14 cellular contexts compared by ENCODE assay signal in genomic region chr5:172823840-172824362, GRCh38. TPM values are rescaled to one million over a fixed set of nuclear protein-coding genes. Genes with fewer than 3 reads are reported as not detected.
DNase-seq lines count a peak whose midpoint lies in the region; ATAC-seq, FAIRE-seq and TF ChIP-seq lines count a peak whose summit lies in the region.
"Had no signal": no experiment of that assay in that cellular context is flagged by ENCODE, and none has a peak within 500 bp of the region (broad histone marks: within the 10 kb centered on the region; RNA-seq: fewer than 3 reads in every experiment).

No MANE protein-coding gene starts in this region.

- TF ChIP-seq POLR2A in H1 (IDR thresholded peaks at IDR 0.05; ENCODE audit: control extremely low read depth in 1 of 2, low read depth in 2 of 2, low read length in 2 of 2) (no peak), lower leg skin (IDR thresholded peaks at IDR 0.05) (no peak)

- H2BK5ac ChIP-seq in H1 (ENCODE audit: low read depth, low read length): no peak overlapping the region

- peaks cover 18% of the 10 kb centered on the region for H3K4me1 ChIP-seq in mammary epithelial cell (ENCODE audit: insufficient read depth, low read length)
- peaks cover 22% of the 10 kb centered on the region for H3K4me1 ChIP-seq in Panc1 (ENCODE audit: control insufficient read depth, insufficient read depth, low read length)
- H3K4me1 ChIP-seq in H1 (replicated peaks in 1 of 4; ENCODE audit: control insufficient read depth in 3 of 4, insufficient read depth in 4 of 4, low read length in 3 of 4): peaks cover 0 to 5% (median 1%) of the 10 kb centered on the region in 4 experiments; a peak in 3 of 7 replicates
- H3K4me1 ChIP-seq: HAP-1 had no signal

- H3K36me3 Mint-ChIP-seq in MCF 10A (ENCODE audit: insufficient read depth, unreplicated experiment) (peaks cover 7% of the 10 kb centered on the region), nephron progenitor cell (ENCODE audit: low read depth) (peaks cover 18% of the 10 kb centered on the region)

- H3K23me2 ChIP-seq in H1 (ENCODE audit: low read depth, low read length): no peaks in the 10 kb centered on the region

- H3K4ac ChIP-seq in H1 (replicated peaks; ENCODE audit: insufficient read length, low read depth, low read length): no peak overlapping the region

- no peak overlapping the region for H3K56ac ChIP-seq in H1 (replicated peaks; ENCODE audit: insufficient read length, low read depth, low read length)

- no peak overlapping the region for H4K91ac ChIP-seq in H1 (replicated peaks; ENCODE audit: insufficient read length, low read length)

- no peaks in the 10 kb centered on the region for H4K20me1 ChIP-seq in mammary epithelial cell (ENCODE audit: insufficient read depth, low read length)
- H4K20me1 ChIP-seq in H1 (replicated peaks in 1 of 2; ENCODE audit: control insufficient read depth in 1 of 2, insufficient read depth in 2 of 2, low read length in 2 of 2): no peaks in the 10 kb centered on the region

- H3K18ac ChIP-seq in H1 (ENCODE audit: extremely low read depth, low read length): no peak overlapping the region

- TF ChIP-seq RAD21 in H1 (IDR thresholded peaks at IDR 0.05 in 1 of 2, conservative IDR thresholded peaks at IDR 0.05 in 1 of 2; ENCODE audit: low read depth in 2 of 2, low read length in 2 of 2): no peak

- peaks cover 12% of the 10 kb centered on the region for H3K9me3 ChIP-seq in mammary epithelial cell (replicated peaks; ENCODE audit: insufficient read depth, low read length)
- H3K9me3 ChIP-seq in Panc1 (ENCODE audit: control insufficient read depth, insufficient read depth, low read depth, low read length): peaks cover 4% of the 10 kb centered on the region; the same call in 1 of the 2 replicates
- peaks cover 7 to 9% of the 10 kb centered on the region in 2 experiments; a peak in 3 of 4 replicates for H3K9me3 ChIP-seq in H1 (ENCODE audit: insufficient read depth in 2 of 2, low read depth in 1 of 2, low read length in 1 of 2)

- H2BK12ac ChIP-seq in H1 (ENCODE audit: low read depth, low read length): no peak overlapping the region

- H3K36me3 ChIP-seq in mammary epithelial cell (ENCODE audit: insufficient read depth, low read length) (no peaks in the 10 kb centered on the region), Panc1 (ENCODE audit: control insufficient read depth, insufficient read depth, low read length) (no peaks in the 10 kb centered on the region), H1 (ENCODE audit: control insufficient read depth in 2 of 4, insufficient read depth in 4 of 4, low read length in 3 of 4) (no peaks in the 10 kb centered on the region; a peak in 2 of 8 replicates)
- H3K36me3 ChIP-seq: HAP-1 had no signal

- DNase-seq in mammary epithelial cell (no peak), MCF 10A (ENCODE audit: unreplicated experiment) (no peak), Panc1 (ENCODE audit: low read depth, low spot score) (no peak), H1 (ENCODE audit: low read depth in 1 of 2, low spot score in 2 of 2) (no peak), nephron progenitor cell (no peak), H4 (ENCODE audit: low spot score) (no peak), lower leg skin (ENCODE audit: low spot score in 2 of 2) (no peak), NCI-H1092 treated with DMSO at 0.1 percent for 48 hours (lab: John Stamatoyannopoulos, UW) (no peak)
- DNase-seq: Caco-2; CD8-positive, alpha-beta memory T cell; DMS53; GM23248 had no signal

- H3K27ac Mint-ChIP-seq in MCF 10A (ENCODE audit: low read depth, unreplicated experiment) (no peak overlapping the region), nephron progenitor cell (peak overlapping the region; percentile 4)

- H3K4me3 Mint-ChIP-seq in MCF 10A (ENCODE audit: unreplicated experiment): no peak overlapping the region
- no peak overlapping the region for H3K4me3 Mint-ChIP-seq in nephron progenitor cell
- H3K4me3 Mint-ChIP-seq: CD8-positive, alpha-beta memory T cell had no signal

- H2BK20ac ChIP-seq in H1 (ENCODE audit: low read length): no peak overlapping the region

- H3K4me2 ChIP-seq in mammary epithelial cell (ENCODE audit: insufficient read depth, low read depth, low read length): no peak overlapping the region
- 0 out of 4 replicates have a peak overlapping the region, but pooled peaks of 1 of the 2 experiments have one; percentile 3 for H3K4me2 ChIP-seq in H1 (ENCODE audit: insufficient read depth in 1 of 2, low read depth in 2 of 2, low read length in 2 of 2)

- peaks cover 27% of the 10 kb centered on the region for H3K4me1 Mint-ChIP-seq in MCF 10A (ENCODE audit: insufficient read depth, unreplicated experiment)
- peaks cover 37% of the 10 kb centered on the region for H3K4me1 Mint-ChIP-seq in nephron progenitor cell
- H3K4me1 Mint-ChIP-seq: CD8-positive, alpha-beta memory T cell had no signal

- no peak for TF ChIP-seq EP300 in H1 (IDR thresholded peaks at IDR 0.05; ENCODE audit: borderline replicate concordance in 1 of 2, low read depth in 2 of 2, low read length in 2 of 2)

- POLR2A ChIA-PET in MCF 10A (lab: Yijun Ruan, JAX) (interaction anchor here (38.7 kb wide), 1 partner anchor 49 kb away, joined by 1263 read pairs; the partner anchor contains the start of gene DUSP1), Panc1 (lab: Charles Lee) (no interaction called here), H1 (lab: Charles Lee; ENCODE audit: partially characterized antibody) (interaction anchor here (0.6 to 1.4 kb wide), 3 partner anchors 13 to 53 kb away, joined by 3 read pairs; partner anchors contain the start of gene DUSP1)

- CTCF ChIA-PET in mammary epithelial cell (lab: Charles Lee; ENCODE audit: low non-redundant PET): no interaction called here
- CTCF ChIA-PET in MCF 10A (lab: Yijun Ruan, JAX): interaction anchor here (0.6 to 1.1 kb wide), 3 partner anchors 8 to 47 kb away, joined by 3 to 4 read pairs (median 3); no protein-coding TSS in a partner anchor
- CTCF ChIA-PET in Panc1 (lab: Charles Lee): no interaction called here
- CTCF ChIA-PET in H1 (lab: Charles Lee; ENCODE audit: partially characterized antibody): no interaction called here

- H2AK5ac ChIP-seq in H1 (ENCODE audit: low read depth, low read length): no peak overlapping the region

- in situ Hi-C loops in mammary epithelial cell (cut with MboI; ENCODE audit: low sequenced_read_pairs in 2 of 2): no loop called here
- in situ Hi-C loops in Panc1 (cut with HindIII; ENCODE audit: low pct_unique_long_range_greater_than_20kb, low sequenced_read_pairs): no loop called here

- H3K4me3 ChIP-seq in mammary epithelial cell (replicated peaks in 1 of 3; ENCODE audit: insufficient read depth in 1 of 3, low read depth in 2 of 3, low read length in 3 of 3): no peak overlapping the region
- H3K4me3 ChIP-seq in Panc1 (ENCODE audit: low read depth in 2 of 2, low read length in 2 of 2): no peak overlapping the region
- no peak overlapping the region for H3K4me3 ChIP-seq in H1 (ENCODE audit: extremely low read depth in 1 of 4, insufficient read depth in 2 of 4, low read depth in 3 of 4, low read length in 4 of 4)
- no peak overlapping the region for H3K4me3 ChIP-seq in lower leg skin (ENCODE audit: low read depth, poor library complexity, severe bottlenecking)
- H3K4me3 ChIP-seq: GM23248, HAP-1 had no signal

- dilution Hi-C loops in mammary epithelial cell (cut with HindIII; ENCODE audit: low sequenced_read_pairs): no loop called here

- BruUV-seq in mammary epithelial cell (replicated peaks; lab: Mats Ljungman, UMichigan) (no TSS peak), MCF 10A (replicated peaks; lab: Mats Ljungman, UMichigan) (no TSS peak), Panc1 (replicated peaks; lab: Mats Ljungman, UMichigan) (no TSS peak)

- H3K9me3 Mint-ChIP-seq in MCF 10A (ENCODE audit: unreplicated experiment) (peaks cover 19% of the 10 kb centered on the region), nephron progenitor cell (peaks cover 31% of the 10 kb centered on the region)

- FAIRE-seq in H1 (lab: Jason Lieb, UNC): no peak

- intact Hi-C loops in mammary epithelial cell (cut with micrococcal nuclease): no loop called here
- intact Hi-C loops in MCF 10A (cut with micrococcal nuclease): no loop called here
- intact Hi-C loops in Panc1 (cut with micrococcal nuclease; ENCODE audit: unreplicated experiment): no loop called here
- intact Hi-C loops in lower leg skin (cut with DNase I; ENCODE audit: low total_unique reads): no loop called here

- 57% methylated on average over 6 of the region's 6 CpGs for WGBS in mammary epithelial cell (ENCODE audit: low coverage, missing lambda C conversion rate)
- 80% methylated on average over 6 of the region's 6 CpGs; no CpG with 5 or more reads in 1 of the 2 experiments for WGBS in H1 (ENCODE audit: extremely low coverage in 1 of 2, insufficient coverage in 1 of 2, insufficient read length in 1 of 2, insufficient replicate concordance in 2 of 2, low coverage in 1 of 2, low lambda C conversion rate in 2 of 2, missing lambda C conversion rate in 1 of 2), 2 experiments
- 78 to 80% methylated on average over 6 of the region's 6 CpGs for WGBS in lower leg skin, 2 donors

- H3K14ac ChIP-seq in H1 (ENCODE audit: insufficient read length): no peak overlapping the region

- ATAC-seq in Panc1: no peak

- no peaks in the 10 kb centered on the region for H3K27me3 ChIP-seq in mammary epithelial cell (ENCODE audit: insufficient read depth, low read length)
- H3K27me3 ChIP-seq in Panc1 (ENCODE audit: control insufficient read depth, insufficient read depth, low read length): no peaks in the 10 kb centered on the region
- no peaks in the 10 kb centered on the region for H3K27me3 ChIP-seq in H1 (replicated peaks in 1 of 4; ENCODE audit: control insufficient read depth in 3 of 4, extremely low read depth in 1 of 4, insufficient read depth in 3 of 4, low read length in 3 of 4)

- H3K9ac ChIP-seq in mammary epithelial cell (ENCODE audit: insufficient read depth, low read length): no peak overlapping the region
- no peak overlapping the region for H3K9ac ChIP-seq in H1 (replicated peaks in 1 of 4; ENCODE audit: extremely low read depth in 1 of 4, low read depth in 3 of 4, low read length in 3 of 4)
- H3K9ac ChIP-seq: GM23248 had no signal

- no peak overlapping the region for H4K5ac ChIP-seq in H1 (ENCODE audit: insufficient read length, low read depth, low read length)

- H3K79me1 ChIP-seq in H1 (ENCODE audit: low read depth, low read length): no peaks in the 10 kb centered on the region

- H3K27me3 Mint-ChIP-seq in MCF 10A (ENCODE audit: insufficient read depth, unreplicated experiment): no peaks in the 10 kb centered on the region
- H3K27me3 Mint-ChIP-seq in nephron progenitor cell (ENCODE audit: low read depth, poor library complexity): peaks cover 12% of the 10 kb centered on the region
- H3K27me3 Mint-ChIP-seq: CD8-positive, alpha-beta memory T cell had no signal

- no peak overlapping the region for H2BK15ac ChIP-seq in H1 (ENCODE audit: low read length)

- H2BK120ac ChIP-seq in H1 (replicated peaks; ENCODE audit: low read depth, low read length): no peak overlapping the region

- peak overlapping the region; percentile 15 for H2AFZ ChIP-seq in mammary epithelial cell (ENCODE audit: low read depth, low read length)
- H2AFZ ChIP-seq in H1 (ENCODE audit: low read length): 0 out of 2 replicates have a peak overlapping the region, but pooled peaks have one; percentile 12
- H2AFZ ChIP-seq: GM23248 had no signal

- no peak overlapping the region for H4K8ac ChIP-seq in H1 (ENCODE audit: extremely low read depth, insufficient read depth, low read length)

- H3K79me2 ChIP-seq in mammary epithelial cell (ENCODE audit: insufficient read depth, low read length) (no peaks in the 10 kb centered on the region), H1 (ENCODE audit: control insufficient read depth in 1 of 2, insufficient read depth in 2 of 2, low read length in 2 of 2) (no peaks in the 10 kb centered on the region)

- TF ChIP-seq CTCF in mammary epithelial cell (conservative IDR thresholded peaks at IDR 0.05 in 1 of 2, IDR thresholded peaks at IDR 0.05 in 1 of 2; ENCODE audit: extremely low read depth in 1 of 2, insufficient read depth in 1 of 2, low read depth in 1 of 2, low read length in 2 of 2): no peak
- no peak for TF ChIP-seq CTCF in MCF 10A (IDR thresholded peaks at IDR 0.05; ENCODE audit: unreplicated experiment)
- TF ChIP-seq CTCF in Panc1 (IDR thresholded peaks at IDR 0.05): no peak
- TF ChIP-seq CTCF in H1 (IDR thresholded peaks at IDR 0.05; ENCODE audit: control extremely low read depth in 1 of 3, insufficient read depth in 1 of 3, low read depth in 1 of 3, low read length in 3 of 3): no peak
- no peak for TF ChIP-seq CTCF in nephron progenitor cell (IDR thresholded peaks at IDR 0.05)
- no peak for TF ChIP-seq CTCF in lower leg skin (IDR thresholded peaks at IDR 0.05)

- H3K27ac ChIP-seq in mammary epithelial cell (ENCODE audit: insufficient read depth, low read depth, low read length): no peak overlapping the region
- H3K27ac ChIP-seq in Panc1 (ENCODE audit: low read length): peak overlapping the region; percentile 45
- H3K27ac ChIP-seq in H1 (ENCODE audit: low read depth, low read length): no peak overlapping the region
- H3K27ac ChIP-seq: 22Rv1, GM23248 had no signal

- H3K23ac ChIP-seq in H1 (ENCODE audit: insufficient read length): no peak overlapping the region

RNA-seq across cellular contexts. Expression of gene ERGIC1, which starts 10.2 kb away (rescaled TPM):
- 10 to 100 TPM; 58.8 to 98.6 TPM for total RNA-seq in mammary epithelial cell
- polyA plus RNA-seq in mammary epithelial cell: 111 TPM
- polyA minus RNA-seq in mammary epithelial cell: 158 TPM
- 257 and 292 TPM in 2 replicates for total RNA-seq in MCF 10A (2022)
- 206 TPM for total RNA-seq in Panc1 (2021; ENCODE audit: unreplicated experiment)
- 419 TPM for polyA plus RNA-seq in Panc1 (2012; ENCODE audit: insufficient read length)
- 95.3 and 96.1 TPM in 2 replicates for total RNA-seq in H1 (2021; fragmentation: NEBNext Ultra II Directional; extraction: Animal tissue kit (Norgen Biotek cat#: 25700))
- polyA plus RNA-seq in H1 (2011; rRNA removed): 106 and 119 TPM in 2 replicates
- 98.1 TPM for polyA plus RNA-seq in H1 (2011; cell fraction: cytosol; rRNA removed)
- 111 TPM for polyA plus RNA-seq in H1 (2011; cell fraction: nucleus; rRNA removed)
- polyA plus RNA-seq in H1 (2012, experiment 1 of 2): 66.7 to 101 TPM (median 89.0 TPM) in 4 replicates
- 62.7 TPM for polyA plus RNA-seq in H1 (2012, experiment 2 of 2)
- polyA plus RNA-seq in H1 (2013, experiment 1 of 2): 77.6 TPM
- polyA plus RNA-seq in H1 (2013, experiment 2 of 2): 91.5 TPM
- 164 and 223 TPM in 2 replicates for polyA minus RNA-seq in H1 (2011; rRNA and poly(A)+ RNA removed)
- polyA minus RNA-seq in H1 (2011; cell fraction: cytosol; rRNA and poly(A)+ RNA removed): 56.1 TPM
- 85.4 TPM for polyA minus RNA-seq in H1 (2011; cell fraction: nucleus; rRNA and poly(A)+ RNA removed)
- 72.3 and 86.2 TPM in 2 replicates for total RNA-seq in H4 (2014; rRNA removed; shearing (Covaris generic))
- 100 to 1,000 TPM in 1 of 4 donors, 10 to 100 TPM in 3; 62.9 to 114 (median 82.6) TPM for total RNA-seq in lower leg skin

RNA-seq across cellular contexts. Expression of gene DUSP1, which starts 52.9 kb away (rescaled TPM):
- 10 to 100 TPM; 20.7 to 28.8 TPM for total RNA-seq in mammary epithelial cell
- polyA plus RNA-seq in mammary epithelial cell: 19.1 TPM
- 22.7 TPM for polyA minus RNA-seq in mammary epithelial cell
- 594 and 611 TPM in 2 replicates for total RNA-seq in MCF 10A (2022)
- total RNA-seq in Panc1 (2021; ENCODE audit: unreplicated experiment): 79.9 TPM
- 65.0 TPM for polyA plus RNA-seq in Panc1 (2012; ENCODE audit: insufficient read length)
- total RNA-seq in H1 (2021; fragmentation: NEBNext Ultra II Directional; extraction: Animal tissue kit (Norgen Biotek cat#: 25700)): 6.5 and 8.6 TPM in 2 replicates
- 11.4 and 11.7 TPM in 2 replicates for polyA plus RNA-seq in H1 (2011; rRNA removed)
- 11.3 TPM for polyA plus RNA-seq in H1 (2011; cell fraction: cytosol; rRNA removed)
- polyA plus RNA-seq in H1 (2011; cell fraction: nucleus; rRNA removed): 15.3 TPM
- 6.9 to 8.1 TPM (median 7.2 TPM) in 4 replicates for polyA plus RNA-seq in H1 (2012, experiment 1 of 2)
- 7.6 TPM for polyA plus RNA-seq in H1 (2012, experiment 2 of 2)
- polyA plus RNA-seq in H1 (2013, experiment 1 of 2): 3.2 TPM
- polyA plus RNA-seq in H1 (2013, experiment 2 of 2): 2.9 TPM
- polyA minus RNA-seq in H1 (2011; rRNA and poly(A)+ RNA removed): 17.6 and 18.7 TPM in 2 replicates
- 10.2 TPM for polyA minus RNA-seq in H1 (2011; cell fraction: cytosol; rRNA and poly(A)+ RNA removed)
- polyA minus RNA-seq in H1 (2011; cell fraction: nucleus; rRNA and poly(A)+ RNA removed): 47.4 TPM
- 15.8 and 18.5 TPM in 2 replicates for total RNA-seq in H4 (2014; rRNA removed; shearing (Covaris generic))
- total RNA-seq in lower leg skin: 1,000 to 10,000 TPM in 3 of 4 donors, 100 to 1,000 TPM in 1; 811 to 2,389 (median 1,820) TPM
